ENCODE assay signal across 25 cellular contexts in the genomic region with DNA sequence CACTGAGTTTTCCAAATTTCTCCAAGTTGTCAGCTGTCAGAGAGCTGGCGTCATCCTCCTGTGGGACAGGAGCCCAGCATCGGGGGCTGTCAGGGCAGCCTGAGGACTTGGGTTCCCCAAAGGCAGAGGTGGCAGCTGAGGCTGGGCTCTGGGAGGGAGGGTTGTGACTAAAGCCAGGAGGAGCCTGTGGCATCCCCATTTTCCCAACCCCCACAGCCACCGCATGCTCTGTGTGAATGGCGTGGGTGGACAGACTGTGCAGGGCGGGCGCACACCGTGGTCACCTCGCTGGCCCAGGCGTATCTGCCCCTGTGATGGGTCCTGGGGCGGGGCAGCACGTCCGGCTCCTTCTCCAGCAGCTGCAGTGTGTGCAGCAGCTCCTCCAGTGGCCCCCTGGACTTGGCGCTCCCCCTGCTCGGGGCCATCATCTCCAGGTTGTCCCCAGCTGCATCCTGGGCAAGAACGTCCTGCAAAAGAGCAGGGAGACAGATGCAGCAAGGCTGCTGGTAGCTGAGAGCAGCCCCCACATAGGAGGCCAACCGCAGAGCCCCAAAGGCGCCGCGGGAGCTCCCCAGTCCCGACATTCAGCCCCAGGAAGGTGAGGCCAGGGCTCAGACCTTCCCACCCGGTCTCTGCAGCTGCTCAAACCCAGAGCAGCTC. TPM values are rescaled to one million over a fixed set of nuclear protein-coding genes. Genes with fewer than 3 reads are reported as not detected.
"Had no signal": no experiment of that assay in that cellular context is flagged by ENCODE, and none has a peak within 500 bp of the region (broad histone marks: within the 10 kb centered on the region; RNA-seq: fewer than 3 reads in every experiment).

No MANE protein-coding gene starts in this region.

- H3K4me2 ChIP-seq: hepatocyte had no signal

- H3K4me1 ChIP-seq: parathyroid adenoma, prostate gland, suprapubic skin, tibial artery, vagina had no signal

- H3K9ac ChIP-seq: parathyroid adenoma had no signal

- H3K36me3 Mint-ChIP-seq: natural killer cell treated with Interleukin-12 subunit alpha and Interleukin-12 subunit beta and Interleukin-15 and Interleukin-18, amount 100 ng/mL, for 72 hours had no signal

- H3K4me3 Mint-ChIP-seq: central memory CD8-positive, alpha-beta T cell; effector memory CD8-positive, alpha-beta T cell; natural killer cell treated with Interleukin-12 subunit alpha and Interleukin-12 subunit beta and Interleukin-15 and Interleukin-18, amount 100 ng/mL, for 72 hours had no signal

- H3K27ac Mint-ChIP-seq: effector memory CD8-positive, alpha-beta T cell; natural killer cell treated with Interleukin-12 subunit alpha and Interleukin-12 subunit beta and Interleukin-15 and Interleukin-18, amount 100 ng/mL, for 72 hours had no signal

- H3K9me3 Mint-ChIP-seq: central memory CD8-positive, alpha-beta T cell; effector memory CD8-positive, alpha-beta T cell; natural killer cell treated with Interleukin-12 subunit alpha and Interleukin-12 subunit beta and Interleukin-15 and Interleukin-18, amount 100 ng/mL, for 72 hours had no signal

- ATAC-seq: effector memory CD8-positive, alpha-beta T cell; natural killer cell treated with Interleukin-12 subunit alpha and Interleukin-12 subunit beta and Interleukin-15 and Interleukin-18, amount 100 ng/mL, for 72 hours had no signal

- H3K4me3 ChIP-seq: gastroesophageal sphincter, hepatocyte, lung, prostate gland, sigmoid colon, suprapubic skin, tibial artery, vagina had no signal

- DNase-seq: effector memory CD8-positive, alpha-beta T cell; esophagus squamous epithelium; foreskin fibroblast; glutamatergic neuron; mesenchymal stem cell; midbrain; retina; sigmoid colon; small intestine; stimulated activated CD4-positive, alpha-beta T cell treated with anti-CD3 and anti-CD28 coated beads, Interleukin-2, amount 100 ng/mL, for 48 hours; stimulated activated naive CD4-positive, alpha-beta T cell treated with Interleukin-2 at 50 U/mL for 16 hours; tibial artery had no signal

- H3K27ac ChIP-seq: esophagus squamous epithelium, hepatocyte, parathyroid adenoma, prostate gland, sigmoid colon, suprapubic skin, tibial artery, vagina had no signal

- H3K9me3 ChIP-seq: esophagus squamous epithelium, gastroesophageal sphincter, prostate gland, sigmoid colon, suprapubic skin, tibial artery, upper lobe of left lung, vagina had no signal

- H3K27me3 ChIP-seq: esophagus squamous epithelium, gastroesophageal sphincter, hepatocyte, sigmoid colon, suprapubic skin, tibial artery, upper lobe of left lung, vagina had no signal

- H3K36me3 ChIP-seq: prostate gland had no signal

- H3K4me1 Mint-ChIP-seq: central memory CD8-positive, alpha-beta T cell had no signal

- H2AFZ ChIP-seq: hepatocyte, parathyroid adenoma had no signal

- H3K27me3 Mint-ChIP-seq: central memory CD8-positive, alpha-beta T cell; effector memory CD8-positive, alpha-beta T cell; natural killer cell treated with Interleukin-12 subunit alpha and Interleukin-12 subunit beta and Interleukin-15 and Interleukin-18, amount 100 ng/mL, for 72 hours had no signal

- H3K79me2 ChIP-seq: hepatocyte, parathyroid adenoma had no signal

RNA-seq across cellular contexts. Expression of a gene that starts 32.7 kb away (rescaled TPM):
- total RNA-seq: epithelial cell of proximal tubule; esophagus squamous epithelium; gastroesophageal sphincter; hepatocyte; kidney epithelial cell; lung; natural killer cell treated with Interleukin-12 subunit alpha and Interleukin-12 subunit beta and Interleukin-15 and Interleukin-18, amount 100 ng/mL, for 72 hours; omental fat pad; prostate gland; sigmoid colon; suprapubic skin; upper lobe of left lung; vagina had no signal
- polyA plus RNA-seq: lung, sigmoid colon, small intestine had no signal
